ENCODE assay signal across 23 cellular contexts in genomic region chr4:41373221-41373620, GRCh38.
"Had no signal": no experiment of that assay in that cellular context is flagged by ENCODE, and none has a peak within 500 bp of the region (broad histone marks: within the 10 kb centered on the region; RNA-seq: fewer than 3 reads in every experiment).

No MANE protein-coding gene starts in this region.

- DNase-seq: activated CD4-positive, alpha-beta T cell treated with anti-CD3 and anti-CD28 coated beads for 36 hours; activated CD8-positive, alpha-beta memory T cell treated with anti-CD3 and anti-CD28 coated beads, Interleukin-2, amount 50 U/mL, for 4 hours; activated CD8-positive, alpha-beta T cell treated with anti-CD3 and anti-CD28 coated beads for 36 hours; activated gamma-delta T cell treated with Interleukin-2 at 50 U/mL for 16 hours; activated naive CD4-positive, alpha-beta T cell treated with anti-CD3 and anti-CD28 coated beads, Interleukin-2, amount 10 ng/mL, durations not matched to agents 7 days and 5 days; activated naive CD8-positive, alpha-beta T cell treated with anti-CD3 and anti-CD28 coated beads for 36 hours; activated T-cell treated with anti-CD3 and anti-CD28 coated beads, Interleukin-2, amount 50 U/mL, for 72 hours; anterior cingulate cortex; caudate nucleus; KG1; NCI-H1092; NCI-H1417; NCI-H2081; NCI-H510A treated with DMSO at 0.1 percent for 48 hours; NCI-H69; PC-9; T-cell; T-helper 2 cell; T1000; WERI-Rb-1 had no signal

- H3K27ac ChIP-seq: breast epithelium, PC-9, SK-N-MC, WERI-Rb-1 had no signal

- H3K9me3 ChIP-seq: breast epithelium had no signal

- FAIRE-seq: TTC549 had no signal

- H3K4me3 ChIP-seq: breast epithelium, PC-9, SK-N-MC had no signal

- H3K27me3 ChIP-seq: breast epithelium had no signal

- ATAC-seq: activated CD4-positive, alpha-beta T cell treated with anti-CD3 and anti-CD28 coated beads for 36 hours; activated CD8-positive, alpha-beta T cell treated with anti-CD3 and anti-CD28 coated beads for 36 hours; activated T-cell treated with anti-CD3 and anti-CD28 coated beads, Interleukin-2, amount 50 U/mL, for 72 hours; T-cell had no signal

- H3K36me3 ChIP-seq: breast epithelium, WERI-Rb-1 had no signal

- H3K4me2 ChIP-seq: PC-9 had no signal
